Comparison of ENCODE assay signal across 8 cellular contexts in genomic region chr11:14907411-14908213, GRCh38. TPM values are rescaled to one million over a fixed set of nuclear protein-coding genes. Genes with fewer than 3 reads are reported as not detected.
DNase-seq lines count a peak whose midpoint lies in the region; ATAC-seq and TF ChIP-seq lines count a peak whose summit lies in the region.

No MANE protein-coding gene starts in this region.

- 23 to 36% (median 32%) methylated on average over 5 to 13 of the region's 13 CpGs for WGBS in heart left ventricle, 4 donors
- 14 to 36% methylated on average over 13 of the region's 13 CpGs for WGBS in sigmoid colon, 2 donors

- no peak overlapping the region for H3K27ac ChIP-seq in heart left ventricle
- H3K27ac ChIP-seq in sigmoid colon = no peak overlapping the region

- intact Hi-C loops in heart left ventricle (cut with DNase I) (loop anchor here (1.0 to 10.0 kb wide), 14 partner anchors 43 to 603 kb away; partner anchors contain the start of genes PDE3B (in 3 of the 10) and PSMA1 (in 1 of the 10)), sigmoid colon (cut with DNase I) (loop anchor here (1.0 to 5.0 kb wide), 4 partner anchors 115 to 301 kb away; partner anchors contain the start of gene PDE3B)

- peak; percentile 54 for DNase-seq in EH (ENCODE audit: low read depth)
- DNase-seq in SK-N-DZ (ENCODE audit: low spot score) = peak; percentile 49
- peak; percentile 88 for DNase-seq in activated naive CD4-positive, alpha-beta T cell treated with Interleukin-2 at 50 U/mL for 16 hours
- DNase-seq in heart left ventricle = peak; percentile 54 to 89 (median 73)
- peak; percentile 82 for DNase-seq in sigmoid colon

- H3K4me1 ChIP-seq in heart left ventricle = peaks cover 0 to 24% (median 8%) of the 10 kb centered on the region in 12 donors
- H3K4me1 ChIP-seq in sigmoid colon = peaks cover 0 to 20% (median 9%) of the 10 kb centered on the region in 4 donors

- no peaks in the 10 kb centered on the region for H3K9me3 ChIP-seq in heart left ventricle
- no peaks in the 10 kb centered on the region for H3K9me3 ChIP-seq in sigmoid colon

- ATAC-seq in GM21786 (IDR thresholded peaks at IDR 0.05; ENCODE audit: unreplicated experiment) = peak; percentile 41
- ATAC-seq in heart left ventricle = peak; percentile 54 to 77 (median 72)
- no peak for ATAC-seq in GM21825 (IDR thresholded peaks at IDR 0.05; ENCODE audit: unreplicated experiment)

- TF ChIP-seq CTCF in LNCAP (IDR thresholded peaks at IDR 0.05) (peak; percentile 88), heart left ventricle (IDR thresholded peaks at IDR 0.05) (peak; percentile 48 to 87 (median 70)), sigmoid colon (IDR thresholded peaks at IDR 0.05) (peak; percentile 30 to 74 (median 60))

- no peak for TF ChIP-seq EP300 in sigmoid colon (IDR thresholded peaks at IDR 0.05)

- H3K4me3 ChIP-seq in heart left ventricle (no peak overlapping the region), sigmoid colon (no peak overlapping the region)

- TF ChIP-seq POLR2A in heart left ventricle (IDR thresholded peaks at IDR 0.05) (no peak), sigmoid colon (IDR thresholded peaks at IDR 0.05) (no peak)

- no peaks in the 10 kb centered on the region for H3K27me3 ChIP-seq in heart left ventricle
- H3K27me3 ChIP-seq in sigmoid colon = no peaks in the 10 kb centered on the region

- H3K36me3 ChIP-seq in heart left ventricle (no peaks in the 10 kb centered on the region), sigmoid colon (no peaks in the 10 kb centered on the region)

RNA-seq across cellular contexts. Expression of gene CYP2R1, which starts 15.6 kb away (rescaled TPM):
- 20.4 and 23.7 TPM in 2 replicates for polyA plus RNA-seq in SK-N-DZ (2014; cell fraction: cytosol; rRNA removed)
- polyA plus RNA-seq in SK-N-DZ (2014; cell fraction: nucleus; rRNA removed) = 34.3 and 41.6 TPM in 2 replicates
- total RNA-seq in heart left ventricle = 10 to 100 TPM in 2 of 9 donors, 1 to 10 TPM in 7; 4.4 to 12.3 (median 7.5) TPM
- 10 to 100 TPM; 12.3 to 13.7 TPM for polyA plus RNA-seq in heart left ventricle
- 10 to 100 TPM in 3 of 4 donors, 1 to 10 TPM in 1; 6.1 to 17.5 (median 13.8) TPM for total RNA-seq in sigmoid colon
- 10 to 100 TPM; 10.4 to 15.3 (median 11.4) TPM for polyA plus RNA-seq in sigmoid colon
